In the genomic region with DNA sequence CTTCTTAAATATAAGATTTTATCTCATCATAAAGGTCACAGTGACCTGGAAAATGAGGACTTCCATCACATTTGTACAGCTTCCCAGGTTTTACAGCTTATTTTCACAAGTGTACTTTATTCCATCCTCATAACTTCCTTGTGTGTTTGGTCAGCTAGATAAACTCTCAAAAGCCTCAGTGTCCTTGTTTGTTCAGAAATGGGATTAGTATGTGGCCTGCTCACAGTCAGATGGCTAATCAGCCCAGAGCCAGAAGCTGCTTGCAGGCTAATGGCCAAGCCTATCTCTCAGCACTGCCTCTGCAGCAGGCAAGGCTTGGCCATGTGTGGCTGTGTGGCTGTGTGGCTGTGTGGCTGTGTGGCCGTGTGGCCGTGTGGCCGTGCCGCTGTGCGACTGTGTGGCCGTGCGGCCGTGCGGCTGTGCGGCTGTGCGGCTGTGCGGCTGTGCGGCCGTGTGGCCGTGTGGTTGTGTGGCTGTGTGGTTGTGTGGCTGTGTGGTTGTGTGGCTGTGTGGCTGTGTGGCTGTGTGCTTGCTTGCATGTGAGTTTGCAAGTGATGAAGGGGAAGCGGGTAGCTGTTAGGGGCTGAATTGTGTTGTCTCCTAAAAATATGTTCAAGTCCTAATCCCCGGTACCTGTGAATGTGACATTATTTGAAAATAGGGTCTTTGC, we compare ENCODE assay signal across 1 cellular context.
TF ChIP-seq lines count a peak whose summit lies in the region.

No MANE protein-coding gene starts in this region.

TF ChIP-seq in K562, 482 proteins besides CTCF, POLR2A, EP300 and RAD21 (continued from another document and continues in another):
- TF ChIP-seq, protein P1, sequence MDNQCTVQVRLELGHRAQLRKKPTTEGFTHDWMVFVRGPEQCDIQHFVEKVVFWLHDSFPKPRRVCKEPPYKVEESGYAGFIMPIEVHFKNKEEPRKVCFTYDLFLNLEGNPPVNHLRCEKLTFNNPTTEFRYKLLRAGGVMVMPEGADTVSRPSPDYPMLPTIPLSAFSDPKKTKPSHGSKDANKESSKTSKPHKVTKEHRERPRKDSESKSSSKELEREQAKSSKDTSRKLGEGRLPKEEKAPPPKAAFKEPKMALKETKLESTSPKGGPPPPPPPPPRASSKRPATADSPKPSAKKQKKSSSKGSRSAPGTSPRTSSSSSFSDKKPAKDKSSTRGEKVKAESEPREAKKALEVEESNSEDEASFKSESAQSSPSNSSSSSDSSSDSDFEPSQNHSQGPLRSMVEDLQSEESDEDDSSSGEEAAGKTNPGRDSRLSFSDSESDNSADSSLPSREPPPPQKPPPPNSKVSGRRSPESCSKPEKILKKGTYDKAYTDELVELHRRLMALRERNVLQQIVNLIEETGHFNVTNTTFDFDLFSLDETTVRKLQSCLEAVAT (IDR thresholded peaks at IDR 0.05) = no peak
- TF ChIP-seq, protein P2, sequence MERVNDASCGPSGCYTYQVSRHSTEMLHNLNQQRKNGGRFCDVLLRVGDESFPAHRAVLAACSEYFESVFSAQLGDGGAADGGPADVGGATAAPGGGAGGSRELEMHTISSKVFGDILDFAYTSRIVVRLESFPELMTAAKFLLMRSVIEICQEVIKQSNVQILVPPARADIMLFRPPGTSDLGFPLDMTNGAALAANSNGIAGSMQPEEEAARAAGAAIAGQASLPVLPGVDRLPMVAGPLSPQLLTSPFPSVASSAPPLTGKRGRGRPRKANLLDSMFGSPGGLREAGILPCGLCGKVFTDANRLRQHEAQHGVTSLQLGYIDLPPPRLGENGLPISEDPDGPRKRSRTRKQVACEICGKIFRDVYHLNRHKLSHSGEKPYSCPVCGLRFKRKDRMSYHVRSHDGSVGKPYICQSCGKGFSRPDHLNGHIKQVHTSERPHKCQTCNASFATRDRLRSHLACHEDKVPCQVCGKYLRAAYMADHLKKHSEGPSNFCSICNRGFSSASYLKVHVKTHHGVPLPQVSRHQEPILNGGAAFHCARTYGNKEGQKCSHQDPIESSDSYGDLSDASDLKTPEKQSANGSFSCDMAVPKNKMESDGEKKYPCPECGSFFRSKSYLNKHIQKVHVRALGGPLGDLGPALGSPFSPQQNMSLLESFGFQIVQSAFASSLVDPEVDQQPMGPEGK (CRISPR knock-in tag; IDR thresholded peaks at IDR 0.05; ENCODE audit: borderline replicate concordance) = no peak
- TF ChIP-seq TOE1 (IDR thresholded peaks at IDR 0.05; ENCODE audit: borderline replicate concordance) (no peak), TOE1 (CRISPR knock-in tag; IDR thresholded peaks at IDR 0.05; ENCODE audit: borderline replicate concordance, low read depth) (no peak), CC2D1A (IDR thresholded peaks at IDR 0.05) (peak; percentile 90; the same call in 1 of the 2 replicates), CAMTA2 (CRISPR knock-in tag; conservative IDR thresholded peaks at IDR 0.05) (no peak), FOXA1 (IDR thresholded peaks at IDR 0.05; ENCODE audit: borderline replicate concordance) (no peak; the same call in 1 of the 2 replicates), SMARCA4 (IDR thresholded peaks at IDR 0.05) (peak; percentile 90), NR4A1 (CRISPR knock-in tag; IDR thresholded peaks at IDR 0.05) (no peak), NR4A1 (tag; IDR thresholded peaks at IDR 0.05) (0 out of 2 replicates have a peak, but pooled peaks have one; percentile 35), TFAM (CRISPR knock-in tag; conservative IDR thresholded peaks at IDR 0.05) (no peak), MCM7 (IDR thresholded peaks at IDR 0.05) (no peak), PHF21A (IDR thresholded peaks at IDR 0.05; ENCODE audit: borderline replicate concordance, low read depth) (no peak), LEF1 (IDR thresholded peaks at IDR 0.05) (peak; percentile 76), ZNF311 (CRISPR knock-in tag; IDR thresholded peaks at IDR 0.05) (no peak), DACH1 (IDR thresholded peaks at IDR 0.05; ENCODE audit: partially characterized antibody) (no peak), SETDB1 (IDR thresholded peaks at IDR 0.05; ENCODE audit: low read length) (no peak), NR3C1 (CRISPR knock-in tag; IDR thresholded peaks at IDR 0.05) (no peak), SMC3 (conservative IDR thresholded peaks at IDR 0.05; ENCODE audit: insufficient read depth, low read depth, low read length) (no peak), CREB1 (IDR thresholded peaks at IDR 0.05) (peak; percentile 65), CREB1 (CRISPR knock-in tag; IDR thresholded peaks at IDR 0.05) (no peak), ZNF232 (CRISPR knock-in tag; IDR thresholded peaks at IDR 0.05) (no peak), NR2F6 (CRISPR knock-in tag; IDR thresholded peaks at IDR 0.05) (no peak), CHCHD3 (CRISPR knock-in tag; IDR thresholded peaks at IDR 0.05) (no peak), ARHGAP35 (IDR thresholded peaks at IDR 0.05; ENCODE audit: partially characterized antibody) (no peak), ZNF124 (CRISPR knock-in tag; IDR thresholded peaks at IDR 0.05) (no peak), HMGN3 (IDR thresholded peaks at IDR 0.05; ENCODE audit: borderline replicate concordance, extremely low read depth, insufficient read length, low read depth, low read length) (peak; percentile 93), U2AF1 (optimal IDR thresholded peaks at IDR 0.05; ENCODE audit: low read depth, low read length) (no peak), ZNF3 (CRISPR knock-in tag; IDR thresholded peaks at IDR 0.05) (no peak), ETV6 (IDR thresholded peaks at IDR 0.05; ENCODE audit: borderline replicate concordance in 1 of 2, low read depth in 2 of 2, low read length in 1 of 2) (0 out of 4 replicates have a peak, but pooled peaks of 1 of the 2 experiments have one; percentile 36), ETV6 (CRISPR knock-in tag; IDR thresholded peaks at IDR 0.05; ENCODE audit: borderline replicate concordance) (no peak), YBX1 (IDR thresholded peaks at IDR 0.05) (no peak), PTRF (tag; IDR thresholded peaks at IDR 0.05) (no peak), SIN3A (IDR thresholded peaks at IDR 0.05; ENCODE audit: borderline replicate concordance in 2 of 2, control insufficient read depth in 1 of 2, low read depth in 2 of 2, low read length in 2 of 2) (no peak), COPS2 (conservative IDR thresholded peaks at IDR 0.05) (no peak), NR2C2 (CRISPR knock-in tag; IDR thresholded peaks at IDR 0.05) (no peak), NR2C2 (tag; IDR thresholded peaks at IDR 0.05) (no peak), ZNF217 (CRISPR knock-in tag; IDR thresholded peaks at IDR 0.05) (no peak), ZNF197 (CRISPR knock-in tag; IDR thresholded peaks at IDR 0.05; ENCODE audit: low read depth) (no peak), RFX5 (IDR thresholded peaks at IDR 0.05; ENCODE audit: low read depth, low read length) (no peak), BHLHE40 (IDR thresholded peaks at IDR 0.05; ENCODE audit: low read length) (peak; percentile 53), DNMT1 (IDR thresholded peaks at IDR 0.05) (no peak), ZFX (CRISPR knock-in tag; IDR thresholded peaks at IDR 0.05) (no peak), HOXB6 (CRISPR knock-in tag; IDR thresholded peaks at IDR 0.05; ENCODE audit: borderline replicate concordance) (no peak), PHB2 (IDR thresholded peaks at IDR 0.05; ENCODE audit: low read depth) (peak; percentile 91), ZNF133 (CRISPR knock-in tag; IDR thresholded peaks at IDR 0.05) (no peak), LARP7 (IDR thresholded peaks at IDR 0.05) (no peak), ZEB2 (IDR thresholded peaks at IDR 0.05) (no peak)
- TF ChIP-seq, protein P3, sequence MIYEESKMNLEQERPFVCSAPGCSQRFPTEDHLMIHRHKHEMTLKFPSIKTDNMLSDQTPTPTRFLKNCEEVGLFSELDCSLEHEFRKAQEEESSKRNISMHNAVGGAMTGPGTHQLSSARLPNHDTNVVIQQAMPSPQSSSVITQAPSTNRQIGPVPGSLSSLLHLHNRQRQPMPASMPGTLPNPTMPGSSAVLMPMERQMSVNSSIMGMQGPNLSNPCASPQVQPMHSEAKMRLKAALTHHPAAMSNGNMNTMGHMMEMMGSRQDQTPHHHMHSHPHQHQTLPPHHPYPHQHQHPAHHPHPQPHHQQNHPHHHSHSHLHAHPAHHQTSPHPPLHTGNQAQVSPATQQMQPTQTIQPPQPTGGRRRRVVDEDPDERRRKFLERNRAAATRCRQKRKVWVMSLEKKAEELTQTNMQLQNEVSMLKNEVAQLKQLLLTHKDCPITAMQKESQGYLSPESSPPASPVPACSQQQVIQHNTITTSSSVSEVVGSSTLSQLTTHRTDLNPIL (CRISPR knock-in tag; IDR thresholded peaks at IDR 0.05) = no peak
- TF ChIP-seq, protein P4, sequence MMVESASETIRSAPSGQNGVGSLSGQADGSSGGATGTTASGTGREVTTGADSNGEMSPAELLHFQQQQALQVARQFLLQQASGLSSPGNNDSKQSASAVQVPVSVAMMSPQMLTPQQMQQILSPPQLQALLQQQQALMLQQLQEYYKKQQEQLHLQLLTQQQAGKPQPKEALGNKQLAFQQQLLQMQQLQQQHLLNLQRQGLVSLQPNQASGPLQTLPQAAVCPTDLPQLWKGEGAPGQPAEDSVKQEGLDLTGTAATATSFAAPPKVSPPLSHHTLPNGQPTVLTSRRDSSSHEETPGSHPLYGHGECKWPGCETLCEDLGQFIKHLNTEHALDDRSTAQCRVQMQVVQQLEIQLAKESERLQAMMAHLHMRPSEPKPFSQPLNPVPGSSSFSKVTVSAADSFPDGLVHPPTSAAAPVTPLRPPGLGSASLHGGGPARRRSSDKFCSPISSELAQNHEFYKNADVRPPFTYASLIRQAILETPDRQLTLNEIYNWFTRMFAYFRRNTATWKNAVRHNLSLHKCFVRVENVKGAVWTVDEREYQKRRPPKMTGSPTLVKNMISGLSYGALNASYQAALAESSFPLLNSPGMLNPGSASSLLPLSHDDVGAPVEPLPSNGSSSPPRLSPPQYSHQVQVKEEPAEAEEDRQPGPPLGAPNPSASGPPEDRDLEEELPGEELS (CRISPR knock-in tag; IDR thresholded peaks at IDR 0.05; ENCODE audit: borderline replicate concordance) = no peak
- TF ChIP-seq, protein P5, sequence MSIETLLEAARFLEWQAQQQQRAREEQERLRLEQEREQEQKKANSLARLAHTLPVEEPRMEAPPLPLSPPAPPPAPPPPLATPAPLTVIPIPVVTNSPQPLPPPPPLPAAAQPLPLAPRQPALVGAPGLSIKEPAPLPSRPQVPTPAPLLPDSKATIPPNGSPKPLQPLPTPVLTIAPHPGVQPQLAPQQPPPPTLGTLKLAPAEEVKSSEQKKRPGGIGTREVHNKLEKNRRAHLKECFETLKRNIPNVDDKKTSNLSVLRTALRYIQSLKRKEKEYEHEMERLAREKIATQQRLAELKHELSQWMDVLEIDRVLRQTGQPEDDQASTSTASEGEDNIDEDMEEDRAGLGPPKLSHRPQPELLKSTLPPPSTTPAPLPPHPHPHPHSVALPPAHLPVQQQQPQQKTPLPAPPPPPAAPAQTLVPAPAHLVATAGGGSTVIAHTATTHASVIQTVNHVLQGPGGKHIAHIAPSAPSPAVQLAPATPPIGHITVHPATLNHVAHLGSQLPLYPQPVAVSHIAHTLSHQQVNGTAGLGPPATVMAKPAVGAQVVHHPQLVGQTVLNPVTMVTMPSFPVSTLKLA (conservative IDR thresholded peaks at IDR 0.05) = no peak
- TF ChIP-seq, protein P6, sequence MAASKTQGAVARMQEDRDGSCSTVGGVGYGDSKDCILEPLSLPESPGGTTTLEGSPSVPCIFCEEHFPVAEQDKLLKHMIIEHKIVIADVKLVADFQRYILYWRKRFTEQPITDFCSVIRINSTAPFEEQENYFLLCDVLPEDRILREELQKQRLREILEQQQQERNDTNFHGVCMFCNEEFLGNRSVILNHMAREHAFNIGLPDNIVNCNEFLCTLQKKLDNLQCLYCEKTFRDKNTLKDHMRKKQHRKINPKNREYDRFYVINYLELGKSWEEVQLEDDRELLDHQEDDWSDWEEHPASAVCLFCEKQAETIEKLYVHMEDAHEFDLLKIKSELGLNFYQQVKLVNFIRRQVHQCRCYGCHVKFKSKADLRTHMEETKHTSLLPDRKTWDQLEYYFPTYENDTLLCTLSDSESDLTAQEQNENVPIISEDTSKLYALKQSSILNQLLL (CRISPR knock-in tag; IDR thresholded peaks at IDR 0.05; ENCODE audit: borderline replicate concordance) = no peak
- TF ChIP-seq, protein P7, sequence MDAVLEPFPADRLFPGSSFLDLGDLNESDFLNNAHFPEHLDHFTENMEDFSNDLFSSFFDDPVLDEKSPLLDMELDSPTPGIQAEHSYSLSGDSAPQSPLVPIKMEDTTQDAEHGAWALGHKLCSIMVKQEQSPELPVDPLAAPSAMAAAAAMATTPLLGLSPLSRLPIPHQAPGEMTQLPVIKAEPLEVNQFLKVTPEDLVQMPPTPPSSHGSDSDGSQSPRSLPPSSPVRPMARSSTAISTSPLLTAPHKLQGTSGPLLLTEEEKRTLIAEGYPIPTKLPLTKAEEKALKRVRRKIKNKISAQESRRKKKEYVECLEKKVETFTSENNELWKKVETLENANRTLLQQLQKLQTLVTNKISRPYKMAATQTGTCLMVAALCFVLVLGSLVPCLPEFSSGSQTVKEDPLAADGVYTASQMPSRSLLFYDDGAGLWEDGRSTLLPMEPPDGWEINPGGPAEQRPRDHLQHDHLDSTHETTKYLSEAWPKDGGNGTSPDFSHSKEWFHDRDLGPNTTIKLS (IDR thresholded peaks at IDR 0.05; ENCODE audit: borderline replicate concordance, low read depth) = no peak
- TF ChIP-seq, protein P8, sequence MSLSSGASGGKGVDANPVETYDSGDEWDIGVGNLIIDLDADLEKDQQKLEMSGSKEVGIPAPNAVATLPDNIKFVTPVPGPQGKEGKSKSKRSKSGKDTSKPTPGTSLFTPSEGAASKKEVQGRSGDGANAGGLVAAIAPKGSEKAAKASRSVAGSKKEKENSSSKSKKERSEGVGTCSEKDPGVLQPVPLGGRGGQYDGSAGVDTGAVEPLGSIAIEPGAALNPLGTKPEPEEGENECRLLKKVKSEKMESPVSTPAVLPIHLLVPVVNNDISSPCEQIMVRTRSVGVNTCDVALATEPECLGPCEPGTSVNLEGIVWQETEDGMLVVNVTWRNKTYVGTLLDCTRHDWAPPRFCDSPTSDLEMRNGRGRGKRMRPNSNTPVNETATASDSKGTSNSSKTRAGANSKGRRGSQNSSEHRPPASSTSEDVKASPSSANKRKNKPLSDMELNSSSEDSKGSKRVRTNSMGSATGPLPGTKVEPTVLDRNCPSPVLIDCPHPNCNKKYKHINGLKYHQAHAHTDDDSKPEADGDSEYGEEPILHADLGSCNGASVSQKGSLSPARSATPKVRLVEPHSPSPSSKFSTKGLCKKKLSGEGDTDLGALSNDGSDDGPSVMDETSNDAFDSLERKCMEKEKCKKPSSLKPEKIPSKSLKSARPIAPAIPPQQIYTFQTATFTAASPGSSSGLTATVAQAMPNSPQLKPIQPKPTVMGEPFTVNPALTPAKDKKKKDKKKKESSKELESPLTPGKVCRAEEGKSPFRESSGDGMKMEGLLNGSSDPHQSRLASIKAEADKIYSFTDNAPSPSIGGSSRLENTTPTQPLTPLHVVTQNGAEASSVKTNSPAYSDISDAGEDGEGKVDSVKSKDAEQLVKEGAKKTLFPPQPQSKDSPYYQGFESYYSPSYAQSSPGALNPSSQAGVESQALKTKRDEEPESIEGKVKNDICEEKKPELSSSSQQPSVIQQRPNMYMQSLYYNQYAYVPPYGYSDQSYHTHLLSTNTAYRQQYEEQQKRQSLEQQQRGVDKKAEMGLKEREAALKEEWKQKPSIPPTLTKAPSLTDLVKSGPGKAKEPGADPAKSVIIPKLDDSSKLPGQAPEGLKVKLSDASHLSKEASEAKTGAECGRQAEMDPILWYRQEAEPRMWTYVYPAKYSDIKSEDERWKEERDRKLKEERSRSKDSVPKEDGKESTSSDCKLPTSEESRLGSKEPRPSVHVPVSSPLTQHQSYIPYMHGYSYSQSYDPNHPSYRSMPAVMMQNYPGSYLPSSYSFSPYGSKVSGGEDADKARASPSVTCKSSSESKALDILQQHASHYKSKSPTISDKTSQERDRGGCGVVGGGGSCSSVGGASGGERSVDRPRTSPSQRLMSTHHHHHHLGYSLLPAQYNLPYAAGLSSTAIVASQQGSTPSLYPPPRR (CRISPR knock-in tag; IDR thresholded peaks at IDR 0.05; ENCODE audit: borderline replicate concordance) = peak; percentile 59; the same call in 1 of the 2 replicates
